ENCODE assay signal across 27 cellular contexts in genomic region chr6:54702772-54703171, GRCh38.
DNase-seq lines count a peak whose midpoint lies in the region; ATAC-seq, FAIRE-seq and TF ChIP-seq lines count a peak whose summit lies in the region.
"Had no signal": no experiment of that assay in that cellular context is flagged by ENCODE, and none has a peak within 500 bp of the region (broad histone marks: within the 10 kb centered on the region; RNA-seq: fewer than 3 reads in every experiment).

No MANE protein-coding gene starts in this region.

- intact Hi-C loops in A673 (cut with micrococcal nuclease; ENCODE audit: unreplicated experiment) = no loop called here
- intact Hi-C loops in IMR-90 (cut with micrococcal nuclease) = no loop called here
- intact Hi-C loops in K562 (cut with micrococcal nuclease) = no loop called here
- intact Hi-C loops in CD4-positive, alpha-beta memory T cell (cut with micrococcal nuclease) = no loop called here

- no peaks in the 10 kb centered on the region for H4K20me1 ChIP-seq in IMR-90 (ENCODE audit: insufficient read depth, low read length)
- H4K20me1 ChIP-seq in K562 (replicated peaks; ENCODE audit: control insufficient read depth, insufficient read depth, low read length) = no peaks in the 10 kb centered on the region
- H4K20me1 ChIP-seq: BLaER1 treated with 17β-estradiol and CSF1 and Interleukin-3, amounts not matched to agents 10 nM and 100 nM had no signal

- CTCF ChIA-PET in A673 (lab: Charles Lee) = no interaction called here
- CTCF ChIA-PET in IMR-90 (lab: Yijun Ruan, JAX) = no interaction called here
- CTCF ChIA-PET in K562 (lab: Yijun Ruan, JAX; ENCODE audit: low intra/inter-chr PET ratio) = no interaction called here
- CTCF ChIA-PET in CD4-positive, alpha-beta memory T cell (lab: Charles Lee; ENCODE audit: partially characterized antibody) = interaction anchor here (1.1 kb wide), 1 partner anchor 15 kb away, joined by 3 read pairs; no protein-coding TSS in a partner anchor

- no peaks in the 10 kb centered on the region for H3K79me1 ChIP-seq in IMR-90 (ENCODE audit: low read depth in 1 of 2, low read length in 2 of 2)

- no peak overlapping the region for H2AK9ac ChIP-seq in IMR-90 (replicated peaks; ENCODE audit: low read depth, low read length, poor library complexity)

- H2BK5ac ChIP-seq in IMR-90 (ENCODE audit: low read depth, low read length, poor library complexity, severe bottlenecking) = no peak overlapping the region

- WGBS in IMR-90 (ENCODE audit: extremely low coverage in 2 of 2, insufficient read length in 1 of 2), 2 experiments = no CpG with 5 or more reads among the region's 3 CpGs
- WGBS in K562 (ENCODE audit: insufficient coverage, low coverage, missing lambda C conversion rate) = 0% methylated on average over 3 of the region's 3 CpGs

- no peak overlapping the region for H2BK120ac ChIP-seq in IMR-90 (ENCODE audit: low read depth, low read length)

- H2BK20ac ChIP-seq in IMR-90 (ENCODE audit: low read depth, low read length) = no peak overlapping the region

- no peaks in the 10 kb centered on the region for H3K4me1 ChIP-seq in A673 (ENCODE audit: insufficient read depth, low read length, poor library complexity, severe bottlenecking)
- no peaks in the 10 kb centered on the region; the same call in 1 of the 2 replicates for H3K4me1 ChIP-seq in IMR-90 (ENCODE audit: control insufficient read depth, insufficient read depth, low read length)
- no peaks in the 10 kb centered on the region for H3K4me1 ChIP-seq in K562 (replicated peaks in 1 of 2; ENCODE audit: control insufficient read depth in 2 of 2, insufficient read depth in 2 of 2, low read length in 2 of 2)
- no peaks in the 10 kb centered on the region for H3K4me1 ChIP-seq in CD4-positive, alpha-beta memory T cell (ENCODE audit: insufficient read depth, low read length)
- H3K4me1 ChIP-seq: A549 had no signal

- in situ Hi-C loops in IMR-90 (cut with MboI; ENCODE audit: low sequenced_read_pairs) (loop anchor here (10.0 to 25.0 kb wide), 2 partner anchors 362 to 715 kb away; no protein-coding TSS in a partner anchor), K562 (cut with MboI) (no loop called here)

- no peak overlapping the region for H3K4ac ChIP-seq in IMR-90 (ENCODE audit: low read depth, low read length)

- BruUV-seq in A673 (replicated peaks; lab: Mats Ljungman, UMichigan) = no TSS peak
- no TSS peak for BruUV-seq in IMR-90 (replicated peaks; lab: Mats Ljungman, UMichigan)
- no TSS peak for BruUV-seq in K562 (replicated peaks; lab: Mats Ljungman, UMichigan)

- H2AFZ ChIP-seq in IMR-90 (replicated peaks; ENCODE audit: low read length, poor library complexity) = no peak overlapping the region
- no peak overlapping the region for H2AFZ ChIP-seq in K562 (ENCODE audit: low read depth, low read length)

- H3K9me1 ChIP-seq in IMR-90 (ENCODE audit: insufficient read depth, low read length) (no peaks in the 10 kb centered on the region), K562 (ENCODE audit: control insufficient read depth, insufficient read depth, low read length) (no peaks in the 10 kb centered on the region)

- peak; percentile 37 for DNase-seq in NCI-H82 (lab: John Stamatoyannopoulos, UW)
- DNase-seq in NCI-H82 treated with DMSO at 0.1 percent for 48 hours (lab: John Stamatoyannopoulos, UW; ENCODE audit: unreplicated experiment) = no peak
- peak; percentile 3 for DNase-seq in A673 (ENCODE audit: low spot score)
- DNase-seq in IMR-90 = no peak
- no peak for DNase-seq in K562 (ENCODE audit: extremely low read depth in 1 of 4, low spot score in 3 of 4)
- no peak for DNase-seq in CD4-positive, alpha-beta memory T cell
- no peak for DNase-seq in HuH-7.5 (ENCODE audit: low spot score)
- no peak for DNase-seq in dermis blood vessel endothelial cell
- DNase-seq: ACHN; AML-193; CD4-positive, alpha-beta T cell; CD8-positive, alpha-beta memory T cell; COR-L47; DMS 273 treated with DMSO at 0.1 percent for 48 hours; DMS153; DMS53; DMS79; DND-41; EL; GDM1 had no signal

- no peak overlapping the region for H3K18ac ChIP-seq in IMR-90 (ENCODE audit: low read depth, low read length)

- H3K4me2 ChIP-seq in IMR-90 (ENCODE audit: low read depth, low read length) = no peak overlapping the region
- no peak overlapping the region for H3K4me2 ChIP-seq in K562 (ENCODE audit: insufficient read depth, low read length)
- H3K4me2 ChIP-seq: A549; BLaER1 treated with 17β-estradiol and CSF1 and Interleukin-3, amounts not matched to agents 10 nM and 100 nM had no signal

- no peak for FAIRE-seq in K562 (lab: Jason Lieb, UNC)
- FAIRE-seq: A549, GM12878, GM19239 had no signal

- no peak overlapping the region for H3K14ac ChIP-seq in IMR-90 (replicated peaks; ENCODE audit: low read depth, low read length)

- TF ChIP-seq CTCF in A673 (conservative IDR thresholded peaks at IDR 0.05; ENCODE audit: low read depth, low read length) (no peak), IMR-90 (conservative IDR thresholded peaks at IDR 0.05; ENCODE audit: low read depth, low read length) (no peak), K562 (IDR thresholded peaks at IDR 0.05 in 2 of 3, conservative IDR thresholded peaks at IDR 0.05 in 1 of 3; ENCODE audit: insufficient read depth in 2 of 3, low read depth in 1 of 3, low read length in 3 of 3) (no peak)

- no peaks in the 10 kb centered on the region for H3K79me2 ChIP-seq in K562 (ENCODE audit: control insufficient read depth, insufficient read depth, low read length)

- no peak overlapping the region for H4K91ac ChIP-seq in IMR-90 (ENCODE audit: insufficient read depth, low read depth, low read length)

- no peak overlapping the region for H2AK5ac ChIP-seq in IMR-90 (ENCODE audit: low read depth, low read length)

- H3K9me3 ChIP-seq in A673 (ENCODE audit: low read depth, low read length, poor library complexity, severe bottlenecking) = no peaks in the 10 kb centered on the region
- no peaks in the 10 kb centered on the region for H3K9me3 ChIP-seq in IMR-90 (ENCODE audit: control insufficient read depth, insufficient read depth, low read length)
- no peaks in the 10 kb centered on the region for H3K9me3 ChIP-seq in K562 (replicated peaks; ENCODE audit: control insufficient read depth, insufficient read depth, low read depth, low read length)
- H3K9me3 ChIP-seq in CD4-positive, alpha-beta memory T cell (ENCODE audit: control insufficient read depth in 1 of 2, low read length in 2 of 2) = no peaks in the 10 kb centered on the region
- H3K9me3 ChIP-seq: A549; BLaER1 treated with 17β-estradiol and CSF1 and Interleukin-3, amounts not matched to agents 10 nM and 100 nM had no signal

- no peak overlapping the region for H4K8ac ChIP-seq in IMR-90 (ENCODE audit: low read depth in 2 of 2, low read length in 2 of 2)

- dilution Hi-C loops in IMR-90 (cut with HindIII; ENCODE audit: low sequenced_read_pairs, unreplicated experiment) = no loop called here

- TF ChIP-seq EP300 in K562 (IDR thresholded peaks at IDR 0.05; ENCODE audit: low read length) = no peak

- H3K27ac Mint-ChIP-seq in CD4-positive, alpha-beta memory T cell = no peak overlapping the region
- H3K27ac Mint-ChIP-seq: B cell; CD4-positive, alpha-beta T cell; CD8-positive, alpha-beta memory T cell had no signal

- no peak for TF ChIP-seq RAD21 in IMR-90 (IDR thresholded peaks at IDR 0.05; ENCODE audit: low read length)
- no peak for TF ChIP-seq RAD21 in K562 (CRISPR knock-in tag; conservative IDR thresholded peaks at IDR 0.05 in 1 of 2, IDR thresholded peaks at IDR 0.05 in 1 of 2)

- no peak overlapping the region for H4K5ac ChIP-seq in IMR-90 (ENCODE audit: low read depth, low read length)

- POLR2A ChIA-PET in A673 (lab: Charles Lee; ENCODE audit: low non-redundant PET) (no interaction called here), IMR-90 (lab: Charles Lee; ENCODE audit: unreplicated experiment) (no interaction called here), K562 (lab: Yijun Ruan, JAX) (no interaction called here)
- POLR2A ChIA-PET in CD4-positive, alpha-beta memory T cell (lab: Charles Lee; ENCODE audit: partially characterized antibody) = no interaction called here

- no peak overlapping the region for H3K4me3 Mint-ChIP-seq in CD4-positive, alpha-beta memory T cell
- H3K4me3 Mint-ChIP-seq: B cell; CD4-positive, alpha-beta T cell; CD8-positive, alpha-beta memory T cell had no signal

- H3K27ac ChIP-seq in A673 (ENCODE audit: low read depth, low read length, poor library complexity, severe bottlenecking) (no peak overlapping the region), IMR-90 (ENCODE audit: insufficient read depth, low read length) (no peak overlapping the region), K562 (ENCODE audit: extremely low read depth, low read depth, low read length) (no peak overlapping the region)
- H3K27ac ChIP-seq in CD4-positive, alpha-beta memory T cell (ENCODE audit: low read depth, low read length) = no peak overlapping the region
- H3K27ac ChIP-seq: 22Rv1; A549; BLaER1 treated with 17β-estradiol and CSF1 and Interleukin-3, amounts not matched to agents 10 nM and 100 nM; C4-2B had no signal

- peaks cover 0 to 6% (median 0%) of the 10 kb centered on the region in 8 donors for H3K9me3 Mint-ChIP-seq in CD4-positive, alpha-beta memory T cell
- H3K9me3 Mint-ChIP-seq: CD4-positive, alpha-beta T cell had no signal

- H3K36me3 Mint-ChIP-seq in CD4-positive, alpha-beta memory T cell = no peaks in the 10 kb centered on the region
- H3K36me3 Mint-ChIP-seq: CD8-positive, alpha-beta memory T cell had no signal

- H3K4me3 ChIP-seq in A673 (ENCODE audit: low read depth, low read length, poor library complexity, severe bottlenecking) (no peak overlapping the region), IMR-90 (ENCODE audit: insufficient read depth, low read depth, low read length) (no peak overlapping the region), K562 (no peak overlapping the region)
- no peak overlapping the region for H3K4me3 ChIP-seq in CD4-positive, alpha-beta memory T cell (ENCODE audit: low read length in 2 of 2)
- H3K4me3 ChIP-seq: A549; BLaER1 treated with 17β-estradiol and CSF1 and Interleukin-3, amounts not matched to agents 10 nM and 100 nM; GM12878 had no signal

- H3K56ac ChIP-seq in IMR-90 (ENCODE audit: extremely low read depth, insufficient read depth, low read length) = no peak overlapping the region

- H3K23ac ChIP-seq in IMR-90 (ENCODE audit: low read depth, low read length) = no peak overlapping the region

- ATAC-seq in IMR-90 (ENCODE audit: low read depth) (no peak), K562 (no peak)
- ATAC-seq: A549, GM12878 had no signal

- H3K27me3 ChIP-seq in A673 (replicated peaks; ENCODE audit: insufficient read depth, low read depth, low read length, poor library complexity) (no peaks in the 10 kb centered on the region), IMR-90 (ENCODE audit: control insufficient read depth, insufficient read depth, low read length) (no peaks in the 10 kb centered on the region), K562 (ENCODE audit: control insufficient read depth in 2 of 2, insufficient read depth in 2 of 2, low read length in 2 of 2) (no peaks in the 10 kb centered on the region)
- H3K27me3 ChIP-seq in CD4-positive, alpha-beta memory T cell (ENCODE audit: insufficient read depth, low read length) = no peaks in the 10 kb centered on the region
- H3K27me3 ChIP-seq: BLaER1 treated with 17β-estradiol and CSF1 and Interleukin-3, amounts not matched to agents 10 nM and 100 nM had no signal

- no peaks in the 10 kb centered on the region for H3K27me3 Mint-ChIP-seq in CD4-positive, alpha-beta memory T cell
- H3K27me3 Mint-ChIP-seq: B cell; CD4-positive, alpha-beta T cell; CD8-positive, alpha-beta memory T cell had no signal

- H3K9ac ChIP-seq in IMR-90 (ENCODE audit: low read depth, low read length) (no peak overlapping the region), K562 (ENCODE audit: insufficient read depth in 1 of 2, low read depth in 2 of 2, low read length in 2 of 2) (no peak overlapping the region)
- H3K9ac ChIP-seq: BLaER1 treated with 17β-estradiol and CSF1 and Interleukin-3, amounts not matched to agents 10 nM and 100 nM had no signal

- H2BK15ac ChIP-seq in IMR-90 (ENCODE audit: low read depth, low read length) = no peak overlapping the region

- H3K4me1 Mint-ChIP-seq in CD4-positive, alpha-beta memory T cell = no peaks in the 10 kb centered on the region
- H3K4me1 Mint-ChIP-seq: B cell; CD8-positive, alpha-beta memory T cell had no signal

- H3K36me3 ChIP-seq in A673 (ENCODE audit: insufficient read depth, low read length, poor library complexity, severe bottlenecking) (no peaks in the 10 kb centered on the region), IMR-90 (ENCODE audit: control insufficient read depth, insufficient read depth, low read length) (no peaks in the 10 kb centered on the region), K562 (ENCODE audit: control insufficient read depth, insufficient read depth, low read length) (no peaks in the 10 kb centered on the region)
- H3K36me3 ChIP-seq in CD4-positive, alpha-beta memory T cell (ENCODE audit: insufficient read depth, low read length) = no peaks in the 10 kb centered on the region
- H3K36me3 ChIP-seq: BLaER1 treated with 17β-estradiol and CSF1 and Interleukin-3, amounts not matched to agents 10 nM and 100 nM had no signal

- TF ChIP-seq POLR2A in IMR-90 (IDR thresholded peaks at IDR 0.05; ENCODE audit: low read depth, low read length) (no peak), K562 (conservative IDR thresholded peaks at IDR 0.05) (no peak)

Comparison
In these comparisons a context has a peak if more than half of its experiments do, and no peak if none do; other contexts are left out.
1. DNase-seq: peak in NCI-H82 (single experiment) and A673 (single experiment); none in NCI-H82 treated with DMSO at 0.1 percent for 48 hours (single experiment), IMR-90 (single experiment), K562 (0 of 4), CD4-positive, alpha-beta memory T cell (0 of 5), HuH-7.5 (single experiment) and dermis blood vessel endothelial cell (single experiment).